Comparison of ENCODE assay signal across 9 cellular contexts in genomic region chr3:4540267-4540666, GRCh38.
"Had no signal": no experiment of that assay in that cellular context is flagged by ENCODE, and none has a peak within 500 bp of the region (broad histone marks: within the 10 kb centered on the region; RNA-seq: fewer than 3 reads in every experiment).

No MANE protein-coding gene starts in this region.

- H3K4me3 Mint-ChIP-seq: GM23338, H9, HFFc6 had no signal

- H3K4me1 Mint-ChIP-seq: GM23338 had no signal

- H3K27ac Mint-ChIP-seq: GM23338, H9, HFFc6 had no signal

- FAIRE-seq: H1, H54, HTR-8/SVneo had no signal

- DNase-seq: H9, HCEC 1CT, HFFc6, IMR-90, KBM-7 had no signal

- ATAC-seq: GM23338 had no signal
